In genomic region chr20:57998981-57999464, GRCh38 we compare ENCODE assay signal across 17 cellular contexts.
DNase-seq lines count a peak whose midpoint lies in the region; ATAC-seq and TF ChIP-seq lines count a peak whose summit lies in the region.
"Had no signal": no experiment of that assay in that cellular context is flagged by ENCODE, and none has a peak within 500 bp of the region (broad histone marks: within the 10 kb centered on the region; RNA-seq: fewer than 3 reads in every experiment).

No MANE protein-coding gene starts in this region.

- peaks cover 29% of the 10 kb centered on the region for H3K27me3 Mint-ChIP-seq in activated naive CD8-positive, alpha-beta T cell treated with anti-CD3 and anti-CD28 coated beads, Interleukin-2, amount 50 U/mL, for 24 hours
- peaks cover 19% of the 10 kb centered on the region for H3K27me3 Mint-ChIP-seq in CD4-positive, alpha-beta T cell

- POLR2A ChIA-PET in CD4-positive, alpha-beta T cell (lab: Charles Lee), result no interaction called here

- no peaks in the 10 kb centered on the region for H3K36me3 ChIP-seq in BLaER1 treated with 17β-estradiol and CSF1 and Interleukin-3, amounts not matched to agents 10 nM and 100 nM
- H3K36me3 ChIP-seq in iPS-20b (ENCODE audit: insufficient read depth, low read depth, low read length), result no peaks in the 10 kb centered on the region
- no peaks in the 10 kb centered on the region for H3K36me3 ChIP-seq in parathyroid adenoma (ENCODE audit: control insufficient read depth, insufficient read depth, low read length)

- peak overlapping the region; percentile 65 to 84 (median 72) for H3K4me2 ChIP-seq in BLaER1 treated with 17β-estradiol and CSF1 and Interleukin-3, amounts not matched to agents 10 nM and 100 nM
- no peak overlapping the region for H3K4me2 ChIP-seq in parathyroid adenoma (ENCODE audit: low read length)

- intact Hi-C loops in CD4-positive, alpha-beta T cell (cut with DNase I, micrococcal nuclease), result no loop called here

- peak overlapping the region in 5 of 11 experiments; percentile 20 to 60 (median 43); a peak in 7 of 22 replicates for H3K9ac ChIP-seq in BLaER1 treated with 17β-estradiol and CSF1 and Interleukin-3, amounts not matched to agents 10 nM and 100 nM
- H3K9ac ChIP-seq in iPS-20b (ENCODE audit: low read depth, low read length) (no peak overlapping the region), parathyroid adenoma (no peak overlapping the region)

- H3K36me3 Mint-ChIP-seq in activated naive CD8-positive, alpha-beta T cell treated with anti-CD3 and anti-CD28 coated beads, Interleukin-2, amount 50 U/mL, for 24 hours (ENCODE audit: low read depth), result no peaks in the 10 kb centered on the region
- no peaks in the 10 kb centered on the region for H3K36me3 Mint-ChIP-seq in CD4-positive, alpha-beta T cell (ENCODE audit: low read depth)
- H3K36me3 Mint-ChIP-seq: natural killer cell treated with Interleukin-12 subunit alpha and Interleukin-12 subunit beta and Interleukin-15 and Interleukin-18, amount 100 ng/mL, for 72 hours had no signal

- CTCF ChIA-PET in CD4-positive, alpha-beta T cell (lab: Charles Lee), result no interaction called here

- H3K27ac ChIP-seq in BLaER1 treated with 17β-estradiol and CSF1 and Interleukin-3, amounts not matched to agents 10 nM and 100 nM, result peak overlapping the region in 6 of 11 experiments; percentile 53 to 77 (median 70); a peak in 8 of 22 replicates
- H3K27ac ChIP-seq in iPS-20b (ENCODE audit: low read length), result no peak overlapping the region
- no peak overlapping the region for H3K27ac ChIP-seq in parathyroid adenoma
- H3K27ac ChIP-seq in CD4-positive, alpha-beta T cell (ENCODE audit: low read depth, low read length), result no peak overlapping the region

- peaks cover 14% of the 10 kb centered on the region for H3K4me1 Mint-ChIP-seq in activated naive CD8-positive, alpha-beta T cell treated with anti-CD3 and anti-CD28 coated beads, Interleukin-2, amount 50 U/mL, for 24 hours
- no peaks in the 10 kb centered on the region for H3K4me1 Mint-ChIP-seq in CD4-positive, alpha-beta T cell (ENCODE audit: low read depth)
- H3K4me1 Mint-ChIP-seq: activated naive CD4-positive, alpha-beta T cell treated with anti-CD3 and anti-CD28 coated beads, Interleukin-2, amount 50 U/mL, for 24 hours had no signal

- no peaks in the 10 kb centered on the region for H3K79me2 ChIP-seq in parathyroid adenoma

- no peaks in the 10 kb centered on the region for H3K9me3 ChIP-seq in BLaER1 treated with 17β-estradiol and CSF1 and Interleukin-3, amounts not matched to agents 10 nM and 100 nM (replicated peaks in 1 of 11)
- H3K9me3 ChIP-seq in iPS-20b (ENCODE audit: insufficient read depth, low read depth, low read length) (no peaks in the 10 kb centered on the region), parathyroid adenoma (ENCODE audit: control insufficient read depth, low read length) (no peaks in the 10 kb centered on the region)
- H3K9me3 ChIP-seq in CD4-positive, alpha-beta T cell (ENCODE audit: control insufficient read depth, low read length), result no peaks in the 10 kb centered on the region

- H3K4me3 ChIP-seq in BLaER1 treated with 17β-estradiol and CSF1 and Interleukin-3, amounts not matched to agents 10 nM and 100 nM, result peak overlapping the region in 1 of 10 experiments; percentile 36; a peak in 2 of 20 replicates
- peak overlapping the region; percentile 39; the same call in 1 of the 2 replicates for H3K4me3 ChIP-seq in iPS-20b (ENCODE audit: low read length)
- no peak overlapping the region for H3K4me3 ChIP-seq in parathyroid adenoma (ENCODE audit: low read depth, low read length)

- ATAC-seq in activated naive CD8-positive, alpha-beta T cell treated with anti-CD3 and anti-CD28 coated beads, Interleukin-2, amount 50 U/mL, for 24 hours, result peak; percentile 58
- no peak for ATAC-seq in HG02571 (IDR thresholded peaks at IDR 0.05; ENCODE audit: unreplicated experiment)
- ATAC-seq in CD4-positive, alpha-beta T cell (ENCODE audit: poor library complexity), result no peak
- ATAC-seq in HG03045 (IDR thresholded peaks at IDR 0.05; ENCODE audit: unreplicated experiment), result no peak
- ATAC-seq: natural killer cell treated with Interleukin-12 subunit alpha and Interleukin-12 subunit beta and Interleukin-15 and Interleukin-18, amount 100 ng/mL, for 72 hours had no signal

- H3K4me1 ChIP-seq in BLaER1 treated with 17β-estradiol and CSF1 and Interleukin-3, amounts not matched to agents 10 nM and 100 nM, result peaks cover 14 to 35% (median 20%) of the 10 kb centered on the region in 10 experiments
- peaks cover 5% of the 10 kb centered on the region; the same call in 1 of the 2 replicates for H3K4me1 ChIP-seq in iPS-20b (ENCODE audit: insufficient read depth, low read length)
- no peaks in the 10 kb centered on the region for H3K4me1 ChIP-seq in parathyroid adenoma

- H3K4me3 Mint-ChIP-seq in activated naive CD8-positive, alpha-beta T cell treated with anti-CD3 and anti-CD28 coated beads, Interleukin-2, amount 50 U/mL, for 24 hours, result no peak overlapping the region
- H3K4me3 Mint-ChIP-seq in CD4-positive, alpha-beta T cell, result no peak overlapping the region
- H3K4me3 Mint-ChIP-seq: activated naive CD4-positive, alpha-beta T cell treated with anti-CD3 and anti-CD28 coated beads, Interleukin-2, amount 50 U/mL, for 24 hours; natural killer cell treated with Interleukin-12 subunit alpha and Interleukin-12 subunit beta and Interleukin-15 and Interleukin-18, amount 100 ng/mL, for 72 hours; T-helper 1 cell treated with Interleukin-12 subunit alpha and Interleukin-12 subunit beta and Interleukin-4 antibody, amounts not matched to agents 30 μg/mL and 1 μg/mL, for 36 hours had no signal

- no peak for TF ChIP-seq CTCF in parathyroid adenoma (IDR thresholded peaks at IDR 0.05)
- no peak for TF ChIP-seq CTCF in CD4-positive, alpha-beta T cell (IDR thresholded peaks at IDR 0.05)

- H3K9me3 Mint-ChIP-seq in activated naive CD8-positive, alpha-beta T cell treated with anti-CD3 and anti-CD28 coated beads, Interleukin-2, amount 50 U/mL, for 24 hours, result no peaks in the 10 kb centered on the region
- no peaks in the 10 kb centered on the region for H3K9me3 Mint-ChIP-seq in CD4-positive, alpha-beta T cell
- H3K9me3 Mint-ChIP-seq: activated naive CD4-positive, alpha-beta T cell treated with anti-CD3 and anti-CD28 coated beads, Interleukin-2, amount 50 U/mL, for 24 hours; natural killer cell treated with Interleukin-12 subunit alpha and Interleukin-12 subunit beta and Interleukin-15 and Interleukin-18, amount 100 ng/mL, for 72 hours; T-helper 1 cell treated with Interleukin-12 subunit alpha and Interleukin-12 subunit beta and Interleukin-4 antibody, amounts not matched to agents 30 μg/mL and 1 μg/mL, for 36 hours had no signal

- no peak overlapping the region for H3K27ac Mint-ChIP-seq in activated naive CD8-positive, alpha-beta T cell treated with anti-CD3 and anti-CD28 coated beads, Interleukin-2, amount 50 U/mL, for 24 hours
- H3K27ac Mint-ChIP-seq in CD4-positive, alpha-beta T cell, result no peak overlapping the region
- H3K27ac Mint-ChIP-seq: activated naive CD4-positive, alpha-beta T cell treated with anti-CD3 and anti-CD28 coated beads, Interleukin-2, amount 50 U/mL, for 24 hours; natural killer cell treated with Interleukin-12 subunit alpha and Interleukin-12 subunit beta and Interleukin-15 and Interleukin-18, amount 100 ng/mL, for 72 hours; T-helper 1 cell treated with Interleukin-12 subunit alpha and Interleukin-12 subunit beta and Interleukin-4 antibody, amounts not matched to agents 30 μg/mL and 1 μg/mL, for 36 hours had no signal

- H4K20me1 ChIP-seq in BLaER1 treated with 17β-estradiol and CSF1 and Interleukin-3, amounts not matched to agents 10 nM and 100 nM, result no peaks in the 10 kb centered on the region

- no peaks in the 10 kb centered on the region for H3K27me3 ChIP-seq in BLaER1 treated with 17β-estradiol and CSF1 and Interleukin-3, amounts not matched to agents 10 nM and 100 nM
- H3K27me3 ChIP-seq in iPS-20b (ENCODE audit: insufficient read depth, low read length) (no peaks in the 10 kb centered on the region; the same call in 1 of the 2 replicates), parathyroid adenoma (ENCODE audit: control insufficient read depth, insufficient read depth, low read length) (no peaks in the 10 kb centered on the region)
- H3K27me3 ChIP-seq in CD4-positive, alpha-beta T cell (ENCODE audit: control insufficient read depth, insufficient read depth, low read length), result peaks cover 11% of the 10 kb centered on the region

- peak overlapping the region; percentile 19 for H2AFZ ChIP-seq in parathyroid adenoma

- no peak for DNase-seq in activated naive CD8-positive, alpha-beta T cell treated with anti-CD3 and anti-CD28 coated beads, Interleukin-2, amount 50 U/mL, for 24 hours
- DNase-seq in CD4-positive, alpha-beta T cell, result no peak
- DNase-seq in activated naive CD4-positive, alpha-beta T cell treated with Interleukin-2 at 50 U/mL for 16 hours, result no peak
- DNase-seq: activated CD4-positive, CD25-positive, alpha-beta regulatory T cell treated with anti-CD3 and anti-CD28 coated beads, Interleukin-2, amount 50 U/mL, for 72 hours; erythroblast; HCEC 1CT; NCI-H187 treated with DMSO at 0.1 percent for 48 hours; NCI-H82; stimulated activated naive CD8-positive, alpha-beta T cell treated with anti-CD3 and anti-CD28 coated beads, Interleukin-15, Interleukin-2, amounts not matched to agents 100 U/mL and 50 U/mL, for 24 hours had no signal

Comparison
In these comparisons a context has a peak if more than half of its experiments do, and no peak if none do; other contexts are left out.
1. H3K27ac ChIP-seq: peak in BLaER1 treated with 17β-estradiol and CSF1 and Interleukin-3, amounts not matched to agents 10 nM and 100 nM (6 of 11); none in iPS-20b (single experiment), parathyroid adenoma (single experiment) and CD4-positive, alpha-beta T cell (single experiment).